ENCODE assay signal across 23 cellular contexts in the genomic region with DNA sequence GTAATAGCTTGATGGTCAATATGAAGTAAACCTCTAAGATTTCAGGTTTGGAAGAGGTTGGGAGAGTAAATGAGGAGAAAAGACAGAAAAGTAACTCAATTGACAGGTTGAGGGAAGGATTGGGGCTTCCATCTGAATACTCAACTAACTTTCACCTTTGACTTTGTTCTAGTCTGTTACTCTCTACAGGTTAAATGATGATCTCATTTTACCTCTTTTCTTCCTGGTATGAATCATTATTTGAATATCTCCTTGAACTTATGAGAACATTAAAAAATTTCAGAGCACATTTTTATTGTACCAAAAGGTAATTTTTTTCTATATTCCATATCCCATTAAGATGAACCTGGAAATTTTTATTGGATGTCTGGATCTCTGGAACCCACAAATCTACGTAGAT.
DNase-seq lines count a peak whose midpoint lies in the region; ATAC-seq and TF ChIP-seq lines count a peak whose summit lies in the region.
"Had no signal": no experiment of that assay in that cellular context is flagged by ENCODE, and none has a peak within 500 bp of the region (broad histone marks: within the 10 kb centered on the region; RNA-seq: fewer than 3 reads in every experiment).

No MANE protein-coding gene starts in this region.

- no TSS peak for BruUV-seq in PC-9 (replicated peaks; lab: Mats Ljungman, UMichigan)

- no peaks in the 10 kb centered on the region for H3K79me2 ChIP-seq in PC-9 (ENCODE audit: low read depth)

- no peaks in the 10 kb centered on the region for H3K9me2 ChIP-seq in PC-9 (ENCODE audit: insufficient read depth)

- 76 to 78% methylated on average over 1 of the region's 1 CpG for WGBS in heart right ventricle, 2 donors

- DNase-seq in HT-29 (ENCODE audit: low spot score) (peak; percentile 1), LoVo (ENCODE audit: low spot score) (peak; percentile 12), PC-9 (peak in 1 of 2 experiments; percentile 50), foreskin keratinocyte (no peak), heart right ventricle (no peak), Right ventricle myocardium superior (no peak)
- DNase-seq: 8988T; ACHN; BE2C; C1 segment of cervical spinal cord; CD4-positive, alpha-beta memory T cell; CD4-positive, CD25-positive, alpha-beta regulatory T cell; CD8-positive, alpha-beta memory T cell; COR-L47; DMS 273 treated with DMSO at 0.1 percent for 48 hours; DMS153; DMS79; DND-41; EL; GF-D8 had no signal

- H3F3A ChIP-seq in PC-9 (ENCODE audit: insufficient read depth, low read depth): no peaks in the 10 kb centered on the region

- H3K4me1 ChIP-seq in PC-9 (replicated peaks; ENCODE audit: insufficient read depth) (peaks cover 15% of the 10 kb centered on the region), foreskin keratinocyte (no peaks in the 10 kb centered on the region), heart right ventricle (no peaks in the 10 kb centered on the region)
- H3K4me1 ChIP-seq: BLaER1 had no signal

- intact Hi-C loops in PC-9 (cut with micrococcal nuclease; ENCODE audit: unreplicated experiment) (loop anchor here (10.0 kb wide), 2 partner anchors 194 to 284 kb away; no protein-coding TSS in a partner anchor), heart right ventricle (cut with DNase I) (loop anchor here in 3 of 10 donors (10.0 kb wide), 2 partner anchors 484 to 804 kb away; no protein-coding TSS in a partner anchor), Right ventricle myocardium superior (cut with DNase I) (no loop called here)

- H3K9me3 ChIP-seq in PC-9 (ENCODE audit: insufficient read depth, low read depth) (no peaks in the 10 kb centered on the region; the same call in 1 of the 2 replicates), heart right ventricle (no peaks in the 10 kb centered on the region)
- H3K9me3 ChIP-seq: BE2C, BLaER1 had no signal

- H2AFZ ChIP-seq in PC-9: no peak overlapping the region

- H3K27ac ChIP-seq in PC-9 (peak overlapping the region; percentile 39), foreskin keratinocyte (no peak overlapping the region), heart right ventricle (no peak overlapping the region)
- H3K27ac ChIP-seq: BLaER1 had no signal

- TF ChIP-seq CTCF in PC-9 (conservative IDR thresholded peaks at IDR 0.05): no peak
- no peak for TF ChIP-seq CTCF in foreskin keratinocyte (conservative IDR thresholded peaks at IDR 0.05)
- TF ChIP-seq CTCF in heart right ventricle (IDR thresholded peaks at IDR 0.05): no peak

- H3K27me3 ChIP-seq in PC-9 (ENCODE audit: insufficient read depth, low read depth) (no peaks in the 10 kb centered on the region), foreskin keratinocyte (no peaks in the 10 kb centered on the region), heart right ventricle (no peaks in the 10 kb centered on the region)
- H3K27me3 ChIP-seq: BE2C, BLaER1 had no signal

- no peaks in the 10 kb centered on the region for H4K20me1 ChIP-seq in PC-9 (ENCODE audit: insufficient read depth)
- H4K20me1 ChIP-seq: BLaER1 had no signal

- H3K4me2 ChIP-seq in PC-9: peak overlapping the region; percentile 29
- H3K4me2 ChIP-seq: BLaER1 had no signal

- CTCF ChIA-PET in PC-9 (lab: Charles Lee): no interaction called here

- POLR2A ChIA-PET in PC-9 (lab: Charles Lee; ENCODE audit: unreplicated experiment): no interaction called here

- H3K4me3 ChIP-seq in PC-9: no peak overlapping the region
- H3K4me3 ChIP-seq in heart right ventricle: no peak overlapping the region
- H3K4me3 ChIP-seq: BLaER1 had no signal

- no peaks in the 10 kb centered on the region for H3K36me3 ChIP-seq in PC-9 (ENCODE audit: low read depth)
- no peaks in the 10 kb centered on the region for H3K36me3 ChIP-seq in heart right ventricle
- H3K36me3 ChIP-seq: BE2C, BLaER1 had no signal

- ATAC-seq in foreskin keratinocyte: peak; percentile 37
- ATAC-seq in heart right ventricle: no peak
- no peak for ATAC-seq in GM21367 (IDR thresholded peaks at IDR 0.05; ENCODE audit: unreplicated experiment)
- ATAC-seq in Right ventricle myocardium superior (ENCODE audit: poor library complexity): no peak
- ATAC-seq in GM18519 (IDR thresholded peaks at IDR 0.05; ENCODE audit: low FRiP score, unreplicated experiment): no peak

Comparison
In these comparisons a context has a peak if more than half of its experiments do, and no peak if none do; other contexts are left out.
1. DNase-seq: peak in HT-29 (single experiment) and LoVo (single experiment); none in foreskin keratinocyte (0 of 2), heart right ventricle (0 of 2) and Right ventricle myocardium superior (single experiment).